In genomic region chr13:60163525-60164471, GRCh38 we compare ENCODE assay signal across 8 cellular contexts. TPM values are rescaled to one million over a fixed set of nuclear protein-coding genes. Genes with fewer than 3 reads are reported as not detected.
DNase-seq lines count a peak whose midpoint lies in the region; ATAC-seq and TF ChIP-seq lines count a peak whose summit lies in the region.

DIAPH3 (minus strand) TSS chr13:60163928; CDS start chr13:60163766, 162 bp downstream.

- TF ChIP-seq POLR2A in erythroblast (IDR thresholded peaks at IDR 0.05; ENCODE audit: low read length): peak; percentile 93

- H3K36me3 ChIP-seq in mucosa of stomach (ENCODE audit: control insufficient read depth, insufficient read depth, low read length): no peaks in the 10 kb centered on the region

- H3K27me3 Mint-ChIP-seq in activated T-cell treated with anti-CD3 and anti-CD28 coated beads, Interleukin-2, amount 50 U/mL, for 24 hours: peaks cover 4% of the 10 kb centered on the region

- H3K4me3 Mint-ChIP-seq in activated T-cell treated with anti-CD3 and anti-CD28 coated beads, Interleukin-2, amount 50 U/mL, for 24 hours: peak within 1 kb of the TSS; percentile 94

- H3K4me3 ChIP-seq in mucosa of stomach (ENCODE audit: low read length): peak within 1 kb of the TSS; percentile 94

- peaks cover 32% of the 10 kb centered on the region for H3K36me3 Mint-ChIP-seq in activated T-cell treated with anti-CD3 and anti-CD28 coated beads, Interleukin-2, amount 50 U/mL, for 24 hours (ENCODE audit: low read depth)

- ATAC-seq in GM21717 (IDR thresholded peaks at IDR 0.05; ENCODE audit: unreplicated experiment): peak; percentile 100

- peaks cover 35% of the 10 kb centered on the region for H3K4me1 Mint-ChIP-seq in activated T-cell treated with anti-CD3 and anti-CD28 coated beads, Interleukin-2, amount 50 U/mL, for 24 hours (ENCODE audit: low read depth)

- H3K27ac Mint-ChIP-seq in activated T-cell treated with anti-CD3 and anti-CD28 coated beads, Interleukin-2, amount 50 U/mL, for 24 hours: peak within 1 kb of the TSS; percentile 96

- peak within 1 kb of the TSS; percentile 86 for H3K9ac ChIP-seq in mucosa of stomach (ENCODE audit: low read length)

- in situ Hi-C loops in KBM-7 (cut with MboI; ENCODE audit: low pct_unique_long_range_greater_than_20kb, low sequenced_read_pairs): no loop called here

- DNase-seq in DMS53 (lab: John Stamatoyannopoulos, UW) (peak; percentile 88), KBM-7 (peak; percentile 96), erythroblast (lab: John Stamatoyannopoulos, UW) (peak; percentile 96 to 98)
- peak; percentile 96 for DNase-seq in activated T-cell treated with anti-CD3 and anti-CD28 coated beads, Interleukin-2, amount 50 U/mL, for 24 hours
- peak; percentile 79 to 84 for DNase-seq in stimulated activated CD8-positive, alpha-beta memory T cell treated with anti-CD3 and anti-CD28 coated beads, Interleukin-7, amount 100 ng/mL, for 1 hour (ENCODE audit: low read depth in 2 of 2)

- no peaks in the 10 kb centered on the region for H3K9me3 ChIP-seq in mucosa of stomach (ENCODE audit: control insufficient read depth, low read length)

- no peaks in the 10 kb centered on the region for H3K9me3 Mint-ChIP-seq in activated T-cell treated with anti-CD3 and anti-CD28 coated beads, Interleukin-2, amount 50 U/mL, for 24 hours

- H3K4me1 ChIP-seq in mucosa of stomach (ENCODE audit: control insufficient read depth, insufficient read depth, low read length): peaks cover 14% of the 10 kb centered on the region

- H3K27me3 ChIP-seq in mucosa of stomach (ENCODE audit: control insufficient read depth, insufficient read depth, low read length): no peaks in the 10 kb centered on the region

TF ChIP-seq in PFSK-1, 5 proteins besides CTCF, POLR2A, EP300 and RAD21:
- TF ChIP-seq TAF1 (IDR thresholded peaks at IDR 0.05; ENCODE audit: borderline replicate concordance, insufficient read depth, low read length): peak; percentile 26; the same call in 1 of the 2 replicates
- TF ChIP-seq REST (IDR thresholded peaks at IDR 0.05; ENCODE audit: insufficient read depth in 1 of 2, low read depth in 2 of 2, low read length in 2 of 2): no peak
- TF ChIP-seq POLR2AphosphoS5 (IDR thresholded peaks at IDR 0.05; ENCODE audit: low read depth, low read length): peak; percentile 87

RNA-seq across cellular contexts. Expression of gene DIAPH3, which starts in this region (rescaled TPM):
- polyA plus RNA-seq in PFSK-1 (2012; ENCODE audit: insufficient read length, low read depth): 2.3 TPM

Comparison
In these comparisons a context has a peak if more than half of its experiments do, and no peak if none do; other contexts are left out.
1. Peak in every context shown above with its lines: DNase-seq, ATAC-seq and H3K4me3 ChIP-seq.